16 cellular contexts compared by ENCODE assay signal in the genomic region with DNA sequence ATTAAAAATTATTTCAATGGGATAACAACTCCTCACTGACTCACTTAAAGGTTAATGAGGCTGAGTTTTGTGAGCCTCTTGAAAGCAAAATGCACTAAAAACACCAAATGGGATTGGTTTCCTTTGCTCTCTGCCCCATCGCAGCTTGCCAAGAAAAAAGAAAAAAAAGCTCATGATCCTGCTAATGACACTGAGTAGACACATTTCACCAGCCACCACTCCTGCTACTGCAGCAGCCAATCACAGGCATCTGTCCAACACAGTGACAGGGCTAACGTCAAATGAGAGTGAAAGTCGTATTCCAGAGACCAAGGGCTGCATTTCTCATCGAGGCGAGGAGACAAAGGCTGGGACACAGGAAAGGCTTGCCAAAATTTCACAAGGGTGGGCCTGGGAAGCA. TPM values are rescaled to one million over a fixed set of nuclear protein-coding genes. Genes with fewer than 3 reads are reported as not detected.
DNase-seq lines count a peak whose midpoint lies in the region; ATAC-seq and TF ChIP-seq lines count a peak whose summit lies in the region.
"Had no signal": no experiment of that assay in that cellular context is flagged by ENCODE, and none has a peak within 500 bp of the region (broad histone marks: within the 10 kb centered on the region; RNA-seq: fewer than 3 reads in every experiment).

No MANE protein-coding gene starts in this region.

- TF ChIP-seq POLR2A in gastrocnemius medialis (IDR thresholded peaks at IDR 0.05): no peak

- H3K4me3 ChIP-seq in fibroblast of mammary gland (ENCODE audit: control insufficient read depth, low read depth, low read length) (no peak overlapping the region), gastrocnemius medialis (peak overlapping the region in 2 of 4 donors; percentile 12), tibial artery (no peak overlapping the region)
- H3K4me3 ChIP-seq: uterus had no signal

- TF ChIP-seq CTCF in fibroblast of mammary gland (conservative IDR thresholded peaks at IDR 0.05; ENCODE audit: control insufficient read depth, insufficient read depth, low read depth, low read length) (no peak), gastrocnemius medialis (IDR thresholded peaks at IDR 0.05 in 4 of 5, conservative IDR thresholded peaks at IDR 0.05 in 1 of 5) (no peak), tibial artery (IDR thresholded peaks at IDR 0.05) (no peak)

- in situ Hi-C loops in gastrocnemius medialis (cut with MboI; ENCODE audit: low sequenced_read_pairs in 4 of 4): no loop called here

- intact Hi-C loops in gastrocnemius medialis (cut with DNase I; ENCODE audit: low total_unique reads) (no loop called here), tibial artery (cut with DNase I; ENCODE audit: low total_unique reads) (no loop called here)

- H3K4me1 ChIP-seq in gastrocnemius medialis: peaks cover 39 to 45% of the 10 kb centered on the region in 2 donors
- peaks cover 0 to 81% (median 37%) of the 10 kb centered on the region in 4 donors for H3K4me1 ChIP-seq in tibial artery

- DNase-seq in EL: peak; percentile 19
- DNase-seq in RPMI7951 (ENCODE audit: low read depth): peak; percentile 38
- peak; percentile 33 for DNase-seq in fibroblast of mammary gland (ENCODE audit: low read depth)
- DNase-seq in gastrocnemius medialis: peak in 1 of 2 donors; percentile 52
- no peak for DNase-seq in DMS153 (lab: John Stamatoyannopoulos, UW)
- DNase-seq in tibial artery: no peak
- DNase-seq in NAMALWA (ENCODE audit: low spot score): no peak
- DNase-seq in NCI-H1930 (lab: John Stamatoyannopoulos, UW): no peak
- DNase-seq: activated CD4-positive, alpha-beta T cell treated with anti-CD3 and anti-CD28 coated beads, Interleukin-2, amount 50 U/mL, for 4 hours; foreskin melanocyte; NCI-H1436 treated with DMSO at 0.1 percent for 48 hours; NCI-H526 treated with DMSO at 0.1 percent for 48 hours; SIG-M5; stimulated activated CD4-positive, alpha-beta T cell treated with anti-CD3 and anti-CD28 coated beads, Interleukin-2, amount 100 ng/mL, for 24 hours; uterus had no signal

- no peaks in the 10 kb centered on the region for H3K36me3 ChIP-seq in gastrocnemius medialis
- no peaks in the 10 kb centered on the region for H3K36me3 ChIP-seq in tibial artery
- H3K36me3 ChIP-seq: uterus had no signal

- H3K27ac ChIP-seq in gastrocnemius medialis (peak overlapping the region; percentile 3 to 56 (median 28)), tibial artery (peak overlapping the region in 1 of 2 donors; percentile 36)
- H3K27ac ChIP-seq: uterus had no signal

- H3K9me3 ChIP-seq in gastrocnemius medialis (no peaks in the 10 kb centered on the region), tibial artery (no peaks in the 10 kb centered on the region)
- H3K9me3 ChIP-seq: uterus had no signal

- ATAC-seq in gastrocnemius medialis: peak in 1 of 2 donors; percentile 37
- ATAC-seq: activated T-helper 17 cell treated with anti-CD3 and anti-CD28 coated beads, Interleukin-2, amount 50 U/mL, for 72 hours had no signal

- no peaks in the 10 kb centered on the region for H3K27me3 ChIP-seq in gastrocnemius medialis
- no peaks in the 10 kb centered on the region for H3K27me3 ChIP-seq in tibial artery
- H3K27me3 ChIP-seq: uterus had no signal

RNA-seq across cellular contexts. Expression of gene APBB2, which starts 5.2 kb away (rescaled TPM):
- total RNA-seq in RPMI7951 (2014; rRNA removed; shearing (Covaris generic)): 39.1 and 54.3 TPM in 2 replicates
- 10 to 100 TPM; 14.3 to 20.5 (median 14.5) TPM for total RNA-seq in gastrocnemius medialis

RNA-seq across cellular contexts. Expression of gene UCHL1, which starts 47.5 kb away (rescaled TPM):
- total RNA-seq in RPMI7951 (2014; rRNA removed; shearing (Covaris generic)): 87.5 and 98.2 TPM in 2 replicates
- total RNA-seq in gastrocnemius medialis: 100 to 1,000 TPM in 2 of 4 donors, 10 to 100 TPM in 2; 24.8 to 176 (median 71.0) TPM

Comparison
In these comparisons a context has a peak if more than half of its experiments do, and no peak if none do; other contexts are left out.
1. DNase-seq: peak in EL (single experiment), RPMI7951 (single experiment) and fibroblast of mammary gland (single experiment); none in DMS153 (single experiment), tibial artery (0 of 2), NAMALWA (single experiment) and NCI-H1930 (0 of 2).